9 cellular contexts compared by ENCODE assay signal in the genomic region with DNA sequence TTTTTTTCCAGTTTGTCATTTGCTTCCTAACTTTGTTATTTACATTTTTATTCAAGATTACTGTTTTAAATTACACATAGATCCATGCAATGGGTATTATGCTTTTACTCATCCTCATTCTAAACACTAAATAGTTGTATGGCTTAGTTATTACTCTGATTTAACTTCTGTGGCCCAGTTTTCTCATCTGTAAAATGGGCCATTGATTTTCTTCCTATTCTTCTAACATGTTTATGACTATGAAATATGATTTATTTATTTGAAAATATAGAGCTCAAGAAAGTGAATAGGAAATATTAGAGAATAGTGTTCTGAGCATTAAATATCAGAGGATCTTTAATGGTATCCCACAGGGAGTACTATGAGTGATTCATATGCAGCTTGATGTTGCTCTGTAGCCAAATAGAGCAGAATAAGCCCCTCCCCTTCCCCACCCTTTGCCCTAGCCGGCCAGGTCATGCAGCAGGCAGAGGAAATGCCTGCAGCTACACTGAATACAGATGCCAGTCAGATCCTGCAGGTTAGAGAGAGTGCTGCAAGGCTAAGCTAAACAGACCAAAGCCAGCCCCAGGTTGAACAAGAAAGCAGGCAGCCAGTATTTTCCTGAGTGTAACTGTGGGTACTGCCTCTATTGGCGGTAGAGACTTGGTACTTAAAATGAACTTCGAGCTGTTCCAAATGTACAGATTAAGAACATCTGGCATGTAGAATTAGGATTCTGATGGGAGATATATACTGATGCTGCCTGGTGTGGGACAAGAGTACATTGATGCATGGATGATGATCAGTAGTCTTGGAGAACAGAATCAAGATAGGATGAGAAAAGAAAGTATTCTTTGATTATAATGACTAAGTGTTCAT. TPM values are rescaled to one million over a fixed set of nuclear protein-coding genes. Genes with fewer than 3 reads are reported as not detected.
DNase-seq lines count a peak whose midpoint lies in the region; ATAC-seq and TF ChIP-seq lines count a peak whose summit lies in the region.
"Had no signal": no experiment of that assay in that cellular context is flagged by ENCODE, and none has a peak within 500 bp of the region (broad histone marks: within the 10 kb centered on the region; RNA-seq: fewer than 3 reads in every experiment).

No MANE protein-coding gene starts in this region.

- H3K4me3 Mint-ChIP-seq in IgD-negative memory B cell (peak overlapping the region in 3 of 4 donors; percentile 28 to 83 (median 80)), activated B cell treated with CpG ODN at 0.5 μM for 24 hours (peak overlapping the region; percentile 28)
- H3K4me3 Mint-ChIP-seq: T-helper 1 cell treated with Interleukin-12 subunit alpha and Interleukin-12 subunit beta and Interleukin-4 antibody, amounts not matched to agents 30 μg/mL and 1 μg/mL, for 36 hours had no signal

- H3K9me3 Mint-ChIP-seq in IgD-negative memory B cell (peaks cover 2 to 9% (median 2%) of the 10 kb centered on the region in 3 donors), activated B cell treated with CpG ODN at 0.5 μM for 24 hours (peaks cover 4% of the 10 kb centered on the region)
- H3K9me3 Mint-ChIP-seq: T-helper 1 cell treated with Interleukin-12 subunit alpha and Interleukin-12 subunit beta and Interleukin-4 antibody, amounts not matched to agents 30 μg/mL and 1 μg/mL, for 36 hours had no signal

- TF ChIP-seq CTCF in DND-41 (IDR thresholded peaks at IDR 0.05; ENCODE audit: borderline replicate concordance, extremely low read depth, low read length, poor library complexity, severe bottlenecking), result no peak
- no peak for TF ChIP-seq CTCF in activated B cell treated with CpG ODN at 0.5 μM for 24 hours (IDR thresholded peaks at IDR 0.05)
- TF ChIP-seq CTCF in foreskin fibroblast (IDR thresholded peaks at IDR 0.05; ENCODE audit: low read depth, low read length), result peak; percentile 3
- peak in 4 of 11 experiments; percentile 7 to 34 (median 19) for TF ChIP-seq CTCF in spleen (IDR thresholded peaks at IDR 0.05 in 8 of 11, conservative IDR thresholded peaks at IDR 0.05 in 3 of 11)
- no peak for TF ChIP-seq CTCF in testis (IDR thresholded peaks at IDR 0.05)

- H3K4me2 ChIP-seq in DND-41 (ENCODE audit: insufficient read depth, low read length), result no peak overlapping the region

- H3K4me1 Mint-ChIP-seq in IgD-negative memory B cell (peaks cover 51 to 64% (median 59%) of the 10 kb centered on the region in 3 donors), activated B cell treated with CpG ODN at 0.5 μM for 24 hours (peaks cover 79% of the 10 kb centered on the region)

- no peaks in the 10 kb centered on the region for H3K27me3 Mint-ChIP-seq in IgD-negative memory B cell
- H3K27me3 Mint-ChIP-seq in activated B cell treated with CpG ODN at 0.5 μM for 24 hours, result no peaks in the 10 kb centered on the region

- H3K27ac Mint-ChIP-seq in IgD-negative memory B cell, result peak overlapping the region; percentile 9 to 71 (median 49)
- peak overlapping the region; percentile 78 for H3K27ac Mint-ChIP-seq in activated B cell treated with CpG ODN at 0.5 μM for 24 hours
- H3K27ac Mint-ChIP-seq: T-helper 1 cell treated with Interleukin-12 subunit alpha and Interleukin-12 subunit beta and Interleukin-4 antibody, amounts not matched to agents 30 μg/mL and 1 μg/mL, for 36 hours had no signal

- POLR2A ChIA-PET in activated B cell treated with CpG ODN at 0.5 μM for 24 hours (lab: Charles Lee), result interaction anchor here (0.5 to 3.8 kb wide), 11 partner anchors 9 to 1120 kb away, joined by 3 to 33 read pairs (median 3); a partner anchor contains a TSS

- WGBS in spleen, 5 donors, result 15 to 22% (median 17%) methylated on average over 3 of the region's 3 CpGs
- WGBS in testis, 2 donors, result 41 to 46% methylated on average over 3 of the region's 3 CpGs

- H3K27me3 ChIP-seq in DND-41 (ENCODE audit: insufficient read depth, low read length, poor library complexity) (no peaks in the 10 kb centered on the region), spleen (replicated peaks in 1 of 7) (no peaks in the 10 kb centered on the region), testis (no peaks in the 10 kb centered on the region)

- no peaks in the 10 kb centered on the region for H3K36me3 Mint-ChIP-seq in IgD-negative memory B cell
- peaks cover 3% of the 10 kb centered on the region for H3K36me3 Mint-ChIP-seq in activated B cell treated with CpG ODN at 0.5 μM for 24 hours (ENCODE audit: low read depth)

- CTCF ChIA-PET in activated B cell treated with CpG ODN at 0.5 μM for 24 hours (lab: Charles Lee), result interaction anchor here (0.7 to 5.3 kb wide), 12 partner anchors 11 to 602 kb away, joined by 3 to 69 read pairs (median 3); a partner anchor contains a TSS

- no peak overlapping the region for H3K9ac ChIP-seq in DND-41 (ENCODE audit: low read depth, low read length)

- no peaks in the 10 kb centered on the region for H3K79me2 ChIP-seq in DND-41 (ENCODE audit: insufficient read depth, low read length)

- H3K36me3 ChIP-seq in DND-41 (ENCODE audit: insufficient read depth, low read length) (no peaks in the 10 kb centered on the region), spleen (no peaks in the 10 kb centered on the region), testis (ENCODE audit: low read depth, missing control alignments) (no peaks in the 10 kb centered on the region)

- H3K4me3 ChIP-seq in DND-41 (ENCODE audit: low read depth in 1 of 2, low read length in 2 of 2) (no peak overlapping the region), foreskin fibroblast (ENCODE audit: low read depth in 1 of 2, low read length in 2 of 2) (no peak overlapping the region), spleen (no peak overlapping the region), testis (no peak overlapping the region)

- TF ChIP-seq POLR2A in spleen (IDR thresholded peaks at IDR 0.05), result peak in 1 of 3 donors; percentile 25
- TF ChIP-seq POLR2A in testis (IDR thresholded peaks at IDR 0.05), result no peak

- peaks cover 3% of the 10 kb centered on the region; the same call in 1 of the 2 replicates for H3K4me1 ChIP-seq in DND-41 (ENCODE audit: insufficient read depth, low read length)
- peaks cover 14 to 66% (median 32%) of the 10 kb centered on the region in 6 donors for H3K4me1 ChIP-seq in spleen
- H3K4me1 ChIP-seq in testis, result no peaks in the 10 kb centered on the region

- H3K9me3 ChIP-seq in DND-41 (ENCODE audit: insufficient read depth, low read length, severe bottlenecking) (no peaks in the 10 kb centered on the region), spleen (no peaks in the 10 kb centered on the region), testis (no peaks in the 10 kb centered on the region)

- ATAC-seq in DND-41 (ENCODE audit: insufficient read depth, low read depth) (peak; percentile 81), GM21381 (IDR thresholded peaks at IDR 0.05; ENCODE audit: unreplicated experiment) (peak; percentile 48), activated B cell treated with CpG ODN at 0.5 μM for 24 hours (ENCODE audit: low read depth) (peak; percentile 85), GM18520 (IDR thresholded peaks at IDR 0.05; ENCODE audit: unreplicated experiment) (no peak)

- DNase-seq in DND-41 (peak; percentile 56), activated B cell treated with CpG ODN at 0.5 μM for 24 hours (peak; percentile 48), foreskin fibroblast (peak; percentile 79 to 92), spleen (peak; percentile 87), testis (no peak)

- H2AFZ ChIP-seq in DND-41 (ENCODE audit: low read depth, low read length), result no peak overlapping the region

- no peak overlapping the region for H3K27ac ChIP-seq in DND-41 (ENCODE audit: low read length)
- H3K27ac ChIP-seq in spleen, result peak overlapping the region in 5 of 8 donors; percentile 10 to 45 (median 30)
- no peak overlapping the region for H3K27ac ChIP-seq in testis

- H4K20me1 ChIP-seq in DND-41 (ENCODE audit: insufficient read depth, low read length), result no peaks in the 10 kb centered on the region

- intact Hi-C loops in activated B cell treated with CpG ODN at 0.5 μM for 24 hours (cut with micrococcal nuclease), result loop anchor here (1.0 to 5.0 kb wide), 7 partner anchors 10 to 1514 kb away; a partner anchor contains a TSS
- intact Hi-C loops in spleen (cut with DNase I; ENCODE audit: low total_unique reads), result loop anchor here (10.0 kb wide), 1 partner anchor 601 kb away; no protein-coding TSS in a partner anchor
- intact Hi-C loops in testis (cut with DNase I; ENCODE audit: low total_unique reads), result no loop called here

RNA-seq across cellular contexts. Expression of a gene that starts 11.7 kb away (rescaled TPM):
- polyA plus RNA-seq in IgD-negative memory B cell (26.8 TPM), spleen (10 to 100 TPM; 25.4 to 32.3 (median 27.3) TPM), testis (ENCODE audit: insufficient read depth, low read depth, low replicate concordance) (23.2 TPM)
- total RNA-seq in activated B cell treated with CpG ODN at 0.5 μM for 24 hours (14.9 and 15.9 TPM in 2 replicates), spleen (10 to 100 TPM; 14.6 to 24.7 (median 19.3) TPM), testis (10 to 100 TPM; 34.5 to 36.2 TPM)

Comparison
In these comparisons a context has a peak if more than half of its experiments do, and no peak if none do; other contexts are left out.
1. H3K27ac ChIP-seq: peak in spleen (5 of 8); none in DND-41 (single experiment) and testis (0 of 2).